16 cellular contexts compared by ENCODE assay signal in the genomic region with DNA sequence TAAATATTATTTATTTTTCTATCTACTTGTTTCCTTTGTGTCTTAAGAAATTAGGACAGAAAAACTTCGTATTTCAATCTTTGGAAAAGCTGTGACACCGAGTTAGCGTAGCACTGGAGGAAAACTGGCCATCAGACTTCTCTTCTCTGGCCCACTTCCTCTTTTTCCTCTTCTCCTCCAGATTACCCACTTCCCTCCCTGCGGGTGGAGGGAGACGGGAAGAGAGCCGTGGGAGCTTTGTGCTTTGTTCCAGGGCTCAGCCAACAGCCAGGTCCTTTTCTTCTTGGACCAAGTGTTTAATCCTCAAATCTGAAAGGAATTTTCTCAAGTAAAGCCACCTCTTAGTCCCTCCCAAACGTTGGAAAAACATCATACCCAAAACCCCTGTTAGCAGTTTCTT. TPM values are rescaled to one million over a fixed set of nuclear protein-coding genes. Genes with fewer than 3 reads are reported as not detected.
DNase-seq lines count a peak whose midpoint lies in the region; ATAC-seq and TF ChIP-seq lines count a peak whose summit lies in the region.
"Had no signal": no experiment of that assay in that cellular context is flagged by ENCODE, and none has a peak within 500 bp of the region (broad histone marks: within the 10 kb centered on the region; RNA-seq: fewer than 3 reads in every experiment).

No MANE protein-coding gene starts in this region.

- H3K27ac Mint-ChIP-seq in endothelial cell (ENCODE audit: unreplicated experiment), result peak overlapping the region; percentile 52
- H3K27ac Mint-ChIP-seq in activated naive CD4-positive, alpha-beta T cell treated with anti-CD3 and anti-CD28 coated beads, Interleukin-2, amount 50 U/mL, for 72 hours, result no peak overlapping the region
- H3K27ac Mint-ChIP-seq: memory B cell had no signal

- H3K9ac ChIP-seq in BLaER1 treated with 17β-estradiol and CSF1 and Interleukin-3, amounts not matched to agents 10 nM and 100 nM, result peak overlapping the region in 7 of 11 experiments; percentile 50 to 74 (median 63); a peak in 14 of 22 replicates
- no peak overlapping the region for H3K9ac ChIP-seq in parathyroid adenoma
- no peak overlapping the region for H3K9ac ChIP-seq in PC-3 (ENCODE audit: low read length)

- H4K20me1 ChIP-seq in BLaER1 treated with 17β-estradiol and CSF1 and Interleukin-3, amounts not matched to agents 10 nM and 100 nM, result peaks cover 0 to 13% (median 3%) of the 10 kb centered on the region in 11 experiments; a peak in 6 of 22 replicates
- H4K20me1 ChIP-seq in PC-3 (ENCODE audit: low read length), result no peaks in the 10 kb centered on the region

- H3K79me2 ChIP-seq in parathyroid adenoma, result no peaks in the 10 kb centered on the region
- H3K79me2 ChIP-seq in PC-3 (ENCODE audit: low read length), result no peaks in the 10 kb centered on the region

- peaks cover 44 to 85% (median 60%) of the 10 kb centered on the region in 11 experiments for H3K27me3 ChIP-seq in BLaER1 treated with 17β-estradiol and CSF1 and Interleukin-3, amounts not matched to agents 10 nM and 100 nM
- H3K27me3 ChIP-seq in parathyroid adenoma (ENCODE audit: control insufficient read depth, insufficient read depth, low read length), result no peaks in the 10 kb centered on the region
- no peaks in the 10 kb centered on the region for H3K27me3 ChIP-seq in PC-3 (ENCODE audit: low read length)
- H3K27me3 ChIP-seq: ovary had no signal

- intact Hi-C loops in PC-3 (cut with micrococcal nuclease), result no loop called here

- H3K4me1 Mint-ChIP-seq in endothelial cell (ENCODE audit: unreplicated experiment), result peaks cover 21% of the 10 kb centered on the region

- no peaks in the 10 kb centered on the region for H3K9me3 Mint-ChIP-seq in endothelial cell (ENCODE audit: unreplicated experiment)
- no peaks in the 10 kb centered on the region for H3K9me3 Mint-ChIP-seq in activated naive CD4-positive, alpha-beta T cell treated with anti-CD3 and anti-CD28 coated beads, Interleukin-2, amount 50 U/mL, for 72 hours
- H3K9me3 Mint-ChIP-seq: memory B cell had no signal

- POLR2A ChIA-PET in PC-3 (lab: Charles Lee; ENCODE audit: unreplicated experiment), result no interaction called here

- TF ChIP-seq CTCF in endothelial cell (IDR thresholded peaks at IDR 0.05; ENCODE audit: unreplicated experiment), result no peak
- no peak for TF ChIP-seq CTCF in parathyroid adenoma (IDR thresholded peaks at IDR 0.05)
- TF ChIP-seq CTCF in PC-3 (conservative IDR thresholded peaks at IDR 0.05; ENCODE audit: low read depth, low read length), result no peak

- ATAC-seq in activated naive CD4-positive, alpha-beta T cell treated with anti-CD3 and anti-CD28 coated beads, Interleukin-2, amount 50 U/mL, for 72 hours, result no peak
- no peak for ATAC-seq in PC-3

- peak overlapping the region in 2 of 10 experiments; percentile 4 to 37; a peak in 3 of 20 replicates for H3K4me3 ChIP-seq in BLaER1 treated with 17β-estradiol and CSF1 and Interleukin-3, amounts not matched to agents 10 nM and 100 nM
- H3K4me3 ChIP-seq in parathyroid adenoma (ENCODE audit: low read depth, low read length) (no peak overlapping the region), PC-3 (ENCODE audit: low read length) (no peak overlapping the region)
- H3K4me3 ChIP-seq: HAP-1, ovary had no signal

- peaks cover 3% of the 10 kb centered on the region for H3K27me3 Mint-ChIP-seq in endothelial cell (ENCODE audit: unreplicated experiment)
- H3K27me3 Mint-ChIP-seq: memory B cell had no signal

- no TSS peak for BruUV-seq in PC-3 (replicated peaks; lab: Mats Ljungman, UMichigan)

- no peak overlapping the region for H3K4me3 Mint-ChIP-seq in endothelial cell (ENCODE audit: unreplicated experiment)
- H3K4me3 Mint-ChIP-seq: memory B cell had no signal

- peaks cover 12% of the 10 kb centered on the region for H3K36me3 Mint-ChIP-seq in endothelial cell (ENCODE audit: low read depth, unreplicated experiment)
- peaks cover 0 to 6% of the 10 kb centered on the region in 2 donors for H3K36me3 Mint-ChIP-seq in activated naive CD4-positive, alpha-beta T cell treated with anti-CD3 and anti-CD28 coated beads, Interleukin-2, amount 50 U/mL, for 72 hours

- DNase-seq in NCI-H69 (lab: John Stamatoyannopoulos, UW) (peak; percentile 10), endothelial cell (ENCODE audit: low spot score) (no peak), NCI-H146 (lab: John Stamatoyannopoulos, UW) (no peak), PC-3 (no peak), NAMALWA (ENCODE audit: low spot score) (no peak)
- DNase-seq in activated naive CD4-positive, alpha-beta T cell treated with anti-CD3 and anti-CD28 coated beads, Interleukin-2, amount 50 U/mL, for 72 hours (ENCODE audit: low spot score in 2 of 2), result no peak
- DNase-seq: activated CD4-positive, alpha-beta T cell treated with anti-CD3 and anti-CD28 coated beads for 4 hours; AML-193; EL; NCI-H1694; ovary; stimulated activated CD4-positive, alpha-beta T cell treated with anti-CD3 and anti-CD28 coated beads, Interleukin-1b, Interleukin-23, amount 100 ng/mL, for 48 hours had no signal

- peaks cover 8 to 88% (median 62%) of the 10 kb centered on the region in 11 experiments; a peak in 21 of 22 replicates for H3K36me3 ChIP-seq in BLaER1 treated with 17β-estradiol and CSF1 and Interleukin-3, amounts not matched to agents 10 nM and 100 nM
- no peaks in the 10 kb centered on the region for H3K36me3 ChIP-seq in parathyroid adenoma (ENCODE audit: control insufficient read depth, insufficient read depth, low read length)
- peaks cover 38% of the 10 kb centered on the region for H3K36me3 ChIP-seq in PC-3 (ENCODE audit: low read depth, low read length)
- H3K36me3 ChIP-seq: ovary had no signal

- no peaks in the 10 kb centered on the region for H3F3A ChIP-seq in PC-3 (ENCODE audit: low read length, unreplicated experiment)

- peak overlapping the region in 9 of 11 experiments; percentile 26 to 87 (median 77); a peak in 17 of 22 replicates for H3K27ac ChIP-seq in BLaER1 treated with 17β-estradiol and CSF1 and Interleukin-3, amounts not matched to agents 10 nM and 100 nM
- H3K27ac ChIP-seq in parathyroid adenoma (peak overlapping the region; percentile 4), PC-3 (ENCODE audit: low read length) (no peak overlapping the region)
- H3K27ac ChIP-seq: ovary had no signal

- no peaks in the 10 kb centered on the region for H3K9me3 ChIP-seq in BLaER1 treated with 17β-estradiol and CSF1 and Interleukin-3, amounts not matched to agents 10 nM and 100 nM (replicated peaks in 1 of 11)
- H3K9me3 ChIP-seq in parathyroid adenoma (ENCODE audit: control insufficient read depth, low read length) (no peaks in the 10 kb centered on the region), PC-3 (ENCODE audit: low read length) (no peaks in the 10 kb centered on the region)
- H3K9me3 ChIP-seq: HAP-1, ovary had no signal

- no peak overlapping the region for H2AFZ ChIP-seq in parathyroid adenoma
- no peak overlapping the region for H2AFZ ChIP-seq in PC-3 (ENCODE audit: low read length)

- H3K4me1 ChIP-seq in BLaER1 treated with 17β-estradiol and CSF1 and Interleukin-3, amounts not matched to agents 10 nM and 100 nM, result peaks cover 60 to 75% (median 69%) of the 10 kb centered on the region in 10 experiments
- H3K4me1 ChIP-seq in parathyroid adenoma (no peaks in the 10 kb centered on the region), PC-3 (ENCODE audit: insufficient read depth, low read length) (peaks cover 8% of the 10 kb centered on the region)

- no peaks in the 10 kb centered on the region for H3K9me2 ChIP-seq in PC-3 (replicated peaks; ENCODE audit: low read length)

- peak overlapping the region; percentile 62 to 79 (median 69) for H3K4me2 ChIP-seq in BLaER1 treated with 17β-estradiol and CSF1 and Interleukin-3, amounts not matched to agents 10 nM and 100 nM
- H3K4me2 ChIP-seq in parathyroid adenoma (ENCODE audit: low read length), result no peak overlapping the region
- H3K4me2 ChIP-seq in PC-3 (ENCODE audit: low read length), result no peak overlapping the region

- CTCF ChIA-PET in PC-3 (lab: Charles Lee), result no interaction called here

RNA-seq across cellular contexts. Expression of gene OFD1, which starts 29.7 kb away (rescaled TPM):
- 17.7 TPM for total RNA-seq in endothelial cell (ENCODE audit: unreplicated experiment)
- total RNA-seq in activated naive CD4-positive, alpha-beta T cell treated with anti-CD3 and anti-CD28 coated beads, Interleukin-2, amount 50 U/mL, for 72 hours, result 10 to 100 TPM; 36.9 to 40.7 TPM
- 14.4 and 16.7 TPM in 2 replicates for total RNA-seq in PC-3 (2014; rRNA removed)

RNA-seq across cellular contexts. Expression of gene TRAPPC2, which starts 29.9 kb away (rescaled TPM):
- total RNA-seq in endothelial cell (ENCODE audit: unreplicated experiment) (12.4 TPM), PC-3 (2014; rRNA removed) (7.9 and 8.6 TPM in 2 replicates)
- total RNA-seq in activated naive CD4-positive, alpha-beta T cell treated with anti-CD3 and anti-CD28 coated beads, Interleukin-2, amount 50 U/mL, for 72 hours, result 10 to 100 TPM; 14.5 to 18.1 TPM

RNA-seq across cellular contexts. Expression of gene GPM6B, which starts 52.6 kb away (rescaled TPM):
- total RNA-seq in endothelial cell (ENCODE audit: unreplicated experiment) (18.8 TPM), PC-3 (2014; rRNA removed) (0.51 and 0.98 TPM in 2 replicates)
- not detected for total RNA-seq in activated naive CD4-positive, alpha-beta T cell treated with anti-CD3 and anti-CD28 coated beads, Interleukin-2, amount 50 U/mL, for 72 hours

Comparison
In these comparisons a context has a peak if more than half of its experiments do, and no peak if none do; other contexts are left out.
1. H3K4me2 ChIP-seq: peak in BLaER1 treated with 17β-estradiol and CSF1 and Interleukin-3, amounts not matched to agents 10 nM and 100 nM (11 of 11); none in parathyroid adenoma (single experiment) and PC-3 (single experiment).
2. H3K9ac ChIP-seq: peak in BLaER1 treated with 17β-estradiol and CSF1 and Interleukin-3, amounts not matched to agents 10 nM and 100 nM (7 of 11); none in parathyroid adenoma (single experiment) and PC-3 (single experiment).
3. RNA of gene GPM6B, which starts 52.6 kb away (total RNA-seq): 18.8 TPM in endothelial cell (single experiment); 0.51 to 0.98 TPM in PC-3 and not detected in activated naive CD4-positive, alpha-beta T cell treated with anti-CD3 and anti-CD28 coated beads, Interleukin-2, amount 50 U/mL, for 72 hours; every median in the first group is over 10 times any median in the second.